Comparison of ENCODE assay signal across 1 cellular context in the genomic region with DNA sequence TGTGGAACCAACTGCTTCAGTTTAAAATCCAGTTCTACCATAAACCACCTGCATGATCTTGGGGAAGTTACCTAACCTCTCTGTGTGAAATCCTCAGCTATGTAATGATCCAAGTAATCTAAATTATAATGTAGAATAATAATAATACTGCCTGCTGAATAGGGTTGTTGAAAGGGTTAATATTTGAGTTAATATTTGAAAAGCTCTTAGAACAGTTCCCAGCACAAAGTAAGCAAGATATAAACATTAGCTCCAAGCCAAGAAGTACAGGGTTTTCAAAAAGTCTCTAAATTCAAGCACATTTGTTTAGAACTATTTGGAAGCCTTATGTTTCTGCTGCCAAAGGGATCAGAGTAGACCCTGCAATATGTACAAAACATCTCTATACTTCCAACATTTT.
TF ChIP-seq lines count a peak whose summit lies in the region.

No MANE protein-coding gene starts in this region.

TF ChIP-seq in WTC11, 78 proteins besides CTCF, POLR2A, EP300 and RAD21:
- TF ChIP-seq, protein P1, sequence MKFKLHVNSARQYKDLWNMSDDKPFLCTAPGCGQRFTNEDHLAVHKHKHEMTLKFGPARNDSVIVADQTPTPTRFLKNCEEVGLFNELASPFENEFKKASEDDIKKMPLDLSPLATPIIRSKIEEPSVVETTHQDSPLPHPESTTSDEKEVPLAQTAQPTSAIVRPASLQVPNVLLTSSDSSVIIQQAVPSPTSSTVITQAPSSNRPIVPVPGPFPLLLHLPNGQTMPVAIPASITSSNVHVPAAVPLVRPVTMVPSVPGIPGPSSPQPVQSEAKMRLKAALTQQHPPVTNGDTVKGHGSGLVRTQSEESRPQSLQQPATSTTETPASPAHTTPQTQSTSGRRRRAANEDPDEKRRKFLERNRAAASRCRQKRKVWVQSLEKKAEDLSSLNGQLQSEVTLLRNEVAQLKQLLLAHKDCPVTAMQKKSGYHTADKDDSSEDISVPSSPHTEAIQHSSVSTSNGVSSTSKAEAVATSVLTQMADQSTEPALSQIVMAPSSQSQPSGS (CRISPR knock-in tag; IDR thresholded peaks at IDR 0.05; ENCODE audit: borderline replicate concordance, low read depth), result no peak
